In the genomic region with DNA sequence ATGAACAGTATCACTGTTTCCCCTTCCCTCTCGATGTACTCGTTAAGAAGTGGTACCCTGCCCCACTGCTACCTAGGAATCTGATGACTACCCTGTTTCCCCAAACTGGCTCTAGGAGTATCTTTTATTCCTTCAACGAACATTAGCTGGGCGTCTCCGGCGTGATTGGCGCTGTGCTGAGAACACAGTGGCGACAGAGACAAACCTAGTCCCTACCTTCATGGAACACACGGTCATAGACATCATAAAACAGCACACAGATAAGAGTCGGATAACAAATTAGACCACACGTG, we compare ENCODE assay signal across 8 cellular contexts. TPM values are rescaled to one million over a fixed set of nuclear protein-coding genes. Genes with fewer than 3 reads are reported as not detected.
DNase-seq lines count a peak whose midpoint lies in the region; ATAC-seq and TF ChIP-seq lines count a peak whose summit lies in the region.

No MANE protein-coding gene starts in this region.

- peaks cover 4 to 15% of the 10 kb centered on the region in 2 donors for H3K4me1 ChIP-seq in ascending aorta

- peaks cover 17% of the 10 kb centered on the region for H3K27me3 Mint-ChIP-seq in activated CD4-positive, alpha-beta T cell treated with anti-CD3 and anti-CD28 coated beads for 36 hours

- peaks cover 15% of the 10 kb centered on the region for H3K36me3 Mint-ChIP-seq in activated CD4-positive, alpha-beta T cell treated with anti-CD3 and anti-CD28 coated beads for 36 hours (ENCODE audit: low read depth)

- H3K4me1 Mint-ChIP-seq in activated CD4-positive, alpha-beta T cell treated with anti-CD3 and anti-CD28 coated beads for 36 hours: peaks cover 31% of the 10 kb centered on the region

- H3K4me3 Mint-ChIP-seq in activated CD4-positive, alpha-beta T cell treated with anti-CD3 and anti-CD28 coated beads for 36 hours: peak overlapping the region; percentile 87

- no peaks in the 10 kb centered on the region for H3K9me3 ChIP-seq in ascending aorta

- intact Hi-C loops in activated CD4-positive, alpha-beta T cell treated with anti-CD3 and anti-CD28 coated beads for 36 hours (cut with DNase I, micrococcal nuclease): loop anchor here (1.0 to 5.0 kb wide), 9 partner anchors 45 to 989 kb away; a partner anchor contains a TSS
- intact Hi-C loops in ascending aorta (cut with DNase I): loop anchor here (2.0 kb wide), 6 partner anchors 41 to 133 kb away; a partner anchor contains a TSS

- H3K27ac ChIP-seq in ascending aorta (peak overlapping the region; percentile 79 to 94), layer of hippocampus (ENCODE audit: low read depth, low read length) (peak overlapping the region; percentile 83), temporal lobe (ENCODE audit: low read depth, low read length) (peak overlapping the region; percentile 47)

- CTCF ChIA-PET in activated CD4-positive, alpha-beta T cell treated with anti-CD3 and anti-CD28 coated beads for 36 hours (lab: Charles Lee): interaction anchor here (1.5 to 6.6 kb wide), 3 partner anchors 22 to 63 kb away, joined by 9 to 84 read pairs (median 11); a partner anchor contains a TSS

- POLR2A ChIA-PET in activated CD4-positive, alpha-beta T cell treated with anti-CD3 and anti-CD28 coated beads for 36 hours (lab: Charles Lee): interaction anchor here (2.3 kb wide), 1 partner anchor 23 kb away, joined by 23 read pairs; a partner anchor contains a TSS

- H3K27ac Mint-ChIP-seq in activated CD4-positive, alpha-beta T cell treated with anti-CD3 and anti-CD28 coated beads for 36 hours: peak overlapping the region; percentile 95

- H3K27me3 ChIP-seq in ascending aorta (peaks cover 9% of the 10 kb centered on the region), layer of hippocampus (ENCODE audit: control insufficient read depth, insufficient read depth, low read length) (peaks cover 4% of the 10 kb centered on the region)

- ATAC-seq in activated CD4-positive, alpha-beta T cell treated with anti-CD3 and anti-CD28 coated beads for 36 hours: no peak
- no peak for ATAC-seq in GM21367 (IDR thresholded peaks at IDR 0.05; ENCODE audit: unreplicated experiment)

- no peak for TF ChIP-seq CTCF in ascending aorta (IDR thresholded peaks at IDR 0.05)

- peak overlapping the region; percentile 73 to 88 for H3K4me3 ChIP-seq in ascending aorta

- DNase-seq in activated CD4-positive, alpha-beta T cell treated with anti-CD3 and anti-CD28 coated beads for 36 hours: no peak
- no peak for DNase-seq in activated CD4-positive, alpha-beta T cell treated with anti-CD3 and anti-CD28 coated beads, Interleukin-2, amount 50 U/mL, for 4 hours
- DNase-seq in ascending aorta (ENCODE audit: low spot score in 2 of 2): no peak
- no peak for DNase-seq in SHP77 (lab: John Stamatoyannopoulos, UW)
- no peak for DNase-seq in stimulated activated CD4-positive, alpha-beta T cell treated with anti-CD3 and anti-CD28 coated beads, Interleukin-4, amount 100 ng/mL, for 1 hour

- H3K9me3 Mint-ChIP-seq in activated CD4-positive, alpha-beta T cell treated with anti-CD3 and anti-CD28 coated beads for 36 hours (ENCODE audit: low read depth): no peaks in the 10 kb centered on the region

- H3K36me3 ChIP-seq in ascending aorta: peaks cover 6 to 12% of the 10 kb centered on the region in 2 donors

RNA-seq across cellular contexts. Expression of a gene that starts 0.7 kb away (rescaled TPM):
- 100 to 1,000 TPM; 108 to 128 TPM for total RNA-seq in activated CD4-positive, alpha-beta T cell treated with anti-CD3 and anti-CD28 coated beads for 36 hours
- 103 TPM for total RNA-seq in ascending aorta
- 21.4 TPM for total RNA-seq in temporal lobe

RNA-seq across cellular contexts. Expression of a gene that starts 1.9 kb away (rescaled TPM):
- total RNA-seq in activated CD4-positive, alpha-beta T cell treated with anti-CD3 and anti-CD28 coated beads for 36 hours: under 1 TPM; 0.40 to 0.62 TPM
- total RNA-seq in ascending aorta (not detected), temporal lobe (not detected)

RNA-seq across cellular contexts. Expression of a gene that starts 23.7 kb away (rescaled TPM):
- total RNA-seq in activated CD4-positive, alpha-beta T cell treated with anti-CD3 and anti-CD28 coated beads for 36 hours: 10 to 100 TPM; 12.6 to 15.2 TPM
- total RNA-seq in ascending aorta: 45.7 TPM
- total RNA-seq in temporal lobe: 20.9 TPM

RNA-seq across cellular contexts. Expression of a gene that starts 40.2 kb away (rescaled TPM):
- 1 to 10 TPM; 5.0 to 5.6 TPM for total RNA-seq in activated CD4-positive, alpha-beta T cell treated with anti-CD3 and anti-CD28 coated beads for 36 hours
- total RNA-seq in ascending aorta (1.6 TPM), temporal lobe (0.98 TPM)

RNA-seq across cellular contexts. Expression of a gene that starts 47.1 kb away (rescaled TPM):
- total RNA-seq in activated CD4-positive, alpha-beta T cell treated with anti-CD3 and anti-CD28 coated beads for 36 hours: under 1 TPM; 0.21 to 0.23 TPM
- total RNA-seq in ascending aorta (not detected), temporal lobe (not detected)
